Comparison of ENCODE assay signal across 19 cellular contexts in genomic region chr4:147864591-147864990, GRCh38.
DNase-seq lines count a peak whose midpoint lies in the region; ATAC-seq and TF ChIP-seq lines count a peak whose summit lies in the region.
"Had no signal": no experiment of that assay in that cellular context is flagged by ENCODE, and none has a peak within 500 bp of the region (broad histone marks: within the 10 kb centered on the region; RNA-seq: fewer than 3 reads in every experiment).

No MANE protein-coding gene starts in this region.

- DNase-seq in esophagus squamous epithelium (lab: John Stamatoyannopoulos, UW) = no peak
- no peak for DNase-seq in thoracic aorta (ENCODE audit: low spot score)
- DNase-seq in NCI-H2029 treated with DMSO at 0.1 percent for 48 hours (lab: John Stamatoyannopoulos, UW) = no peak
- no peak for DNase-seq in stimulated activated CD4-positive, alpha-beta T cell treated with anti-CD3 and anti-CD28 coated beads, Interleukin-2, amount 100 ng/mL, for 48 hours
- no peak for DNase-seq in NCI-H526 (lab: John Stamatoyannopoulos, UW)
- DNase-seq: activated CD8-positive, alpha-beta T cell treated with anti-CD3 and anti-CD28 coated beads for 36 hours; activated gamma-delta T cell treated with Interleukin-2 at 50 U/mL for 16 hours; activated T-cell treated with anti-CD3 and anti-CD28 coated beads for 4 hours; CD4-positive, CD25-positive, alpha-beta regulatory T cell; dermis blood vessel endothelial cell; DMS 273 treated with DMSO at 0.1 percent for 48 hours; KG1; NCI-H1436 treated with DMSO at 0.1 percent for 48 hours; nucleus accumbens had no signal

- H3K4me3 ChIP-seq in esophagus squamous epithelium (no peak overlapping the region), muscle layer of colon (ENCODE audit: low read depth in 1 of 2, low read length in 2 of 2) (no peak overlapping the region), thoracic aorta (no peak overlapping the region)

- no peak for ATAC-seq in thoracic aorta (ENCODE audit: insufficient number of reproducible peaks, low FRiP score, low read depth)
- no peak for ATAC-seq in GM19397 (IDR thresholded peaks at IDR 0.05; ENCODE audit: unreplicated experiment)
- ATAC-seq: activated CD4-positive, CD25-positive, alpha-beta regulatory T cell treated with anti-CD3 and anti-CD28 coated beads, Interleukin-2, amount 50 U/mL, for 24 hours; activated CD8-positive, alpha-beta T cell treated with anti-CD3 and anti-CD28 coated beads for 36 hours; HCT116 had no signal

- H3K27me3 ChIP-seq in esophagus squamous epithelium (no peaks in the 10 kb centered on the region), muscle layer of colon (ENCODE audit: control insufficient read depth in 1 of 2, insufficient read depth in 2 of 2, low read length in 2 of 2) (no peaks in the 10 kb centered on the region), thoracic aorta (replicated peaks; ENCODE audit: insufficient read depth) (no peaks in the 10 kb centered on the region)

- H3K9me3 ChIP-seq in esophagus squamous epithelium = no peaks in the 10 kb centered on the region
- H3K9me3 ChIP-seq in muscle layer of colon (ENCODE audit: low read length) = no peaks in the 10 kb centered on the region
- H3K9me3 ChIP-seq in thoracic aorta = no peaks in the 10 kb centered on the region

- no peak for TF ChIP-seq POLR2A in esophagus squamous epithelium (IDR thresholded peaks at IDR 0.05)

- H3K4me1 ChIP-seq in esophagus squamous epithelium (peaks cover 0 to 66% (median 17%) of the 10 kb centered on the region in 3 donors), muscle layer of colon (ENCODE audit: insufficient read depth, low read length) (peaks cover 56% of the 10 kb centered on the region), thoracic aorta (ENCODE audit: control insufficient read depth in 1 of 2, low read depth in 2 of 2) (peaks cover 37 to 74% of the 10 kb centered on the region in 2 donors)

- H3K27ac ChIP-seq in VCaP (peak overlapping the region; percentile 39), esophagus squamous epithelium (peak overlapping the region in 3 of 4 donors; percentile 76 to 79 (median 78)), muscle layer of colon (ENCODE audit: low read depth, low read length) (peak overlapping the region; percentile 23), thoracic aorta (peak overlapping the region; percentile 43 to 64)

- intact Hi-C loops in esophagus squamous epithelium (cut with DNase I) = no loop called here

- H3K9ac ChIP-seq in muscle layer of colon (ENCODE audit: low read length) = no peak overlapping the region

- TF ChIP-seq CTCF in VCaP (conservative IDR thresholded peaks at IDR 0.05) (no peak), esophagus squamous epithelium (IDR thresholded peaks at IDR 0.05) (no peak), thoracic aorta (IDR thresholded peaks at IDR 0.05) (no peak)

- H3K36me3 ChIP-seq in esophagus squamous epithelium (peaks cover 0 to 50% (median 0%) of the 10 kb centered on the region in 3 donors), muscle layer of colon (ENCODE audit: insufficient read depth, low read length) (peaks cover 11% of the 10 kb centered on the region), thoracic aorta (peaks cover 6% of the 10 kb centered on the region)

- WGBS in esophagus squamous epithelium, 2 donors = 48 to 60% methylated on average over 5 of the region's 5 CpGs

Comparison
In these comparisons a context has a peak if more than half of its experiments do, and no peak if none do; other contexts are left out.
1. H3K27ac ChIP-seq: peak in every context shown above with its lines; median percentile 78 in esophagus squamous epithelium; 54 in thoracic aorta; 39 in VCaP; 23 in muscle layer of colon.